In genomic region chr1:224769987-224770693, GRCh38 we compare ENCODE assay signal across 12 cellular contexts.
DNase-seq lines count a peak whose midpoint lies in the region; ATAC-seq and TF ChIP-seq lines count a peak whose summit lies in the region.
"Had no signal": no experiment of that assay in that cellular context is flagged by ENCODE, and none has a peak within 500 bp of the region (broad histone marks: within the 10 kb centered on the region; RNA-seq: fewer than 3 reads in every experiment).

No MANE protein-coding gene starts in this region.

- peak overlapping the region; percentile 38 for H3K4me2 ChIP-seq in smooth muscle cell

- H2AFZ ChIP-seq in smooth muscle cell (ENCODE audit: low read depth): no peak overlapping the region

- no peaks in the 10 kb centered on the region for H3F3A ChIP-seq in smooth muscle cell (ENCODE audit: low read depth)

- H3K27ac ChIP-seq in RWPE1: no peak overlapping the region
- no peak overlapping the region for H3K27ac ChIP-seq in smooth muscle cell (ENCODE audit: low read depth)

- no peaks in the 10 kb centered on the region for H3K27me3 ChIP-seq in smooth muscle cell (ENCODE audit: low read depth)

- H3K79me2 ChIP-seq in smooth muscle cell (ENCODE audit: low read depth): no peaks in the 10 kb centered on the region

- H4K20me1 ChIP-seq in smooth muscle cell (ENCODE audit: low read depth): no peaks in the 10 kb centered on the region

- no peaks in the 10 kb centered on the region for H3K36me3 ChIP-seq in smooth muscle cell (ENCODE audit: low read depth)

- TF ChIP-seq CTCF in RWPE1 (conservative IDR thresholded peaks at IDR 0.05; ENCODE audit: low read depth) (no peak), fibroblast of the aortic adventitia (IDR thresholded peaks at IDR 0.05; ENCODE audit: insufficient read depth, low read length) (no peak), smooth muscle cell (IDR thresholded peaks at IDR 0.05; ENCODE audit: borderline replicate concordance, insufficient read depth, poor library complexity, severe bottlenecking) (no peak)

- peaks cover 5% of the 10 kb centered on the region for H3K4me1 ChIP-seq in smooth muscle cell (ENCODE audit: low read depth)

- no peak for ATAC-seq in GM18505 (IDR thresholded peaks at IDR 0.05; ENCODE audit: unreplicated experiment)
- ATAC-seq in HG03432 (IDR thresholded peaks at IDR 0.05; ENCODE audit: unreplicated experiment): no peak

- DNase-seq in NCI-H82 (lab: John Stamatoyannopoulos, UW): peak; percentile 20
- DNase-seq in NCI-H82 treated with DMSO at 0.1 percent for 48 hours (lab: John Stamatoyannopoulos, UW; ENCODE audit: unreplicated experiment): no peak
- peak; percentile 30 for DNase-seq in RWPE1 (ENCODE audit: low spot score)
- peak; percentile 80 for DNase-seq in fibroblast of the aortic adventitia (ENCODE audit: low read depth)
- DNase-seq in smooth muscle cell (lab: John Stamatoyannopoulos, UW; ENCODE audit: unreplicated experiment): no peak
- DNase-seq in stimulated activated CD4-positive, alpha-beta T cell treated with anti-CD3 and anti-CD28 coated beads, Interleukin-2, amount 100 ng/mL, for 48 hours: no peak
- DNase-seq: aorta; Kasumi-1; NCI-H2171; stimulated activated naive CD4-positive, alpha-beta T cell treated with Interleukin-2 at 50 U/mL for 16 hours had no signal

- no peak overlapping the region for H3K4me3 ChIP-seq in fibroblast of the aortic adventitia (ENCODE audit: low read depth, low read length)
- H3K4me3 ChIP-seq in smooth muscle cell: no peak overlapping the region

- 26% methylated on average over 6 of the region's 6 CpGs for WGBS in smooth muscle cell (ENCODE audit: low lambda C conversion rate)

- no peaks in the 10 kb centered on the region for H3K9me3 ChIP-seq in smooth muscle cell (replicated peaks; ENCODE audit: low read depth)

- POLR2A ChIA-PET in RWPE1 (lab: Yijun Ruan, JAX; ENCODE audit: low non-redundant PET): no interaction called here

- H3K9ac ChIP-seq in smooth muscle cell (ENCODE audit: low read depth): no peak overlapping the region

- CTCF ChIA-PET in RWPE1 (lab: Yijun Ruan, JAX): no interaction called here

- TF ChIP-seq POLR2A in GM18505 (IDR thresholded peaks at IDR 0.05; ENCODE audit: borderline replicate concordance, extremely low read depth, insufficient read depth, insufficient read length): no peak

Comparison
In these comparisons a context has a peak if more than half of its experiments do, and no peak if none do; other contexts are left out.
1. DNase-seq: peak in NCI-H82 (single experiment), RWPE1 (single experiment) and fibroblast of the aortic adventitia (single experiment); none in NCI-H82 treated with DMSO at 0.1 percent for 48 hours (single experiment), smooth muscle cell (single experiment) and stimulated activated CD4-positive, alpha-beta T cell treated with anti-CD3 and anti-CD28 coated beads, Interleukin-2, amount 100 ng/mL, for 48 hours (0 of 2).